In genomic region chr5:136731241-136731885, GRCh38 we compare ENCODE assay signal across 22 cellular contexts.
DNase-seq lines count a peak whose midpoint lies in the region; ATAC-seq, FAIRE-seq and TF ChIP-seq lines count a peak whose summit lies in the region.
"Had no signal": no experiment of that assay in that cellular context is flagged by ENCODE, and none has a peak within 500 bp of the region (broad histone marks: within the 10 kb centered on the region; RNA-seq: fewer than 3 reads in every experiment).

No MANE protein-coding gene starts in this region.

- in situ Hi-C loops in IMR-90 (cut with MboI; ENCODE audit: low sequenced_read_pairs), result no loop called here

- no peaks in the 10 kb centered on the region for H3K79me1 ChIP-seq in IMR-90 (ENCODE audit: low read depth in 1 of 2, low read length in 2 of 2)

- no peak overlapping the region for H3K4me2 ChIP-seq in IMR-90 (ENCODE audit: low read depth, low read length)
- H3K4me2 ChIP-seq in astrocyte (ENCODE audit: low read length), result peak overlapping the region; percentile 70
- no peak overlapping the region for H3K4me2 ChIP-seq in SK-N-SH

- no peak overlapping the region for H3K4ac ChIP-seq in IMR-90 (ENCODE audit: low read depth, low read length)

- no peak overlapping the region for H2AK9ac ChIP-seq in IMR-90 (replicated peaks; ENCODE audit: low read depth, low read length, poor library complexity)

- peaks cover 18% of the 10 kb centered on the region for H3K4me1 Mint-ChIP-seq in astrocyte (ENCODE audit: low read depth, unreplicated experiment)
- H3K4me1 Mint-ChIP-seq in naive thymus-derived CD8-positive, alpha-beta T cell, result no peaks in the 10 kb centered on the region
- H3K4me1 Mint-ChIP-seq: naive B cell had no signal

- H2BK5ac ChIP-seq in IMR-90 (ENCODE audit: low read depth, low read length, poor library complexity, severe bottlenecking), result no peak overlapping the region

- H3F3A ChIP-seq in SK-N-SH (replicated peaks; ENCODE audit: insufficient read depth), result peaks cover 5% of the 10 kb centered on the region

- H3K27me3 ChIP-seq in IMR-90 (ENCODE audit: control insufficient read depth, insufficient read depth, low read length), result no peaks in the 10 kb centered on the region
- no peaks in the 10 kb centered on the region for H3K27me3 ChIP-seq in astrocyte (ENCODE audit: insufficient read depth, low read length)
- no peaks in the 10 kb centered on the region for H3K27me3 ChIP-seq in SK-N-SH (ENCODE audit: insufficient read depth)
- H3K27me3 ChIP-seq: BE2C, dorsolateral prefrontal cortex, spleen had no signal

- H4K8ac ChIP-seq in IMR-90 (ENCODE audit: low read depth in 2 of 2, low read length in 2 of 2), result no peak overlapping the region

- no peak overlapping the region for H2AK5ac ChIP-seq in IMR-90 (ENCODE audit: low read depth, low read length)

- no peaks in the 10 kb centered on the region for H3K9me2 ChIP-seq in SK-N-SH

- intact Hi-C loops in IMR-90 (cut with micrococcal nuclease), result no loop called here

- H3K9me3 ChIP-seq in IMR-90 (ENCODE audit: control insufficient read depth, insufficient read depth, low read length) (peaks cover 4% of the 10 kb centered on the region; the same call in 1 of the 2 replicates), astrocyte (ENCODE audit: insufficient read depth, low read depth, low read length) (no peaks in the 10 kb centered on the region), SK-N-SH (no peaks in the 10 kb centered on the region)
- H3K9me3 ChIP-seq: BE2C, HAP-1, spleen had no signal

- H3K56ac ChIP-seq in IMR-90 (ENCODE audit: extremely low read depth, insufficient read depth, low read length), result no peak overlapping the region

- BruUV-seq in IMR-90 (replicated peaks; lab: Mats Ljungman, UMichigan), result no TSS peak

- no peak overlapping the region for H3K23ac ChIP-seq in IMR-90 (ENCODE audit: low read depth, low read length)

- no CpG with 5 or more reads among the region's 3 CpGs for WGBS in IMR-90 (ENCODE audit: extremely low coverage in 2 of 2, insufficient read length in 1 of 2), 2 experiments
- 51% methylated on average over 3 of the region's 3 CpGs for WGBS in SK-N-SH (ENCODE audit: low lambda C conversion rate)

- dilution Hi-C loops in IMR-90 (cut with HindIII; ENCODE audit: low sequenced_read_pairs, unreplicated experiment), result no loop called here

- no peak overlapping the region for H3K27ac ChIP-seq in IMR-90 (ENCODE audit: insufficient read depth, low read length)
- H3K27ac ChIP-seq in astrocyte (ENCODE audit: low read depth, low read length), result peak overlapping the region; percentile 75
- H3K27ac ChIP-seq in SK-N-SH (ENCODE audit: low read depth in 2 of 2, low read length in 1 of 2), result 0 out of 4 replicates have a peak overlapping the region, but pooled peaks of 1 of the 2 experiments have one; percentile 2
- H3K27ac ChIP-seq: dorsolateral prefrontal cortex, spleen had no signal

- H3K4me3 ChIP-seq in IMR-90 (ENCODE audit: insufficient read depth, low read depth, low read length), result no peak overlapping the region
- H3K4me3 ChIP-seq in astrocyte (ENCODE audit: insufficient read depth, low read depth, low read length), result no peak overlapping the region
- no peak overlapping the region for H3K4me3 ChIP-seq in SK-N-SH (ENCODE audit: low read depth in 2 of 2, low read length in 1 of 2)
- H3K4me3 ChIP-seq: dorsolateral prefrontal cortex, HAP-1, spleen had no signal

- H3K9me1 ChIP-seq in IMR-90 (ENCODE audit: insufficient read depth, low read length), result no peaks in the 10 kb centered on the region

- no peak overlapping the region for H2BK120ac ChIP-seq in IMR-90 (ENCODE audit: low read depth, low read length)

- 0 out of 2 replicates have a peak, but pooled peaks have one; percentile 28 for ATAC-seq in IMR-90 (ENCODE audit: low read depth)
- ATAC-seq in naive thymus-derived CD8-positive, alpha-beta T cell, result no peak

- H3K14ac ChIP-seq in IMR-90 (replicated peaks; ENCODE audit: low read depth, low read length), result no peak overlapping the region

- no peaks in the 10 kb centered on the region for H3K9me3 Mint-ChIP-seq in astrocyte (ENCODE audit: unreplicated experiment)
- H3K9me3 Mint-ChIP-seq in naive thymus-derived CD8-positive, alpha-beta T cell, result peaks cover 0 to 11% (median 3%) of the 10 kb centered on the region in 9 donors
- H3K9me3 Mint-ChIP-seq: stimulated activated naive CD8-positive, alpha-beta T cell treated with anti-CD3 and anti-CD28 coated beads, Interleukin-15, Interleukin-2, amounts not matched to agents 100 ng/mL and 50 ng/mL, for 24 hours had no signal

- no peaks in the 10 kb centered on the region for H3K79me2 ChIP-seq in astrocyte (ENCODE audit: insufficient read depth, low read length)
- no peaks in the 10 kb centered on the region for H3K79me2 ChIP-seq in SK-N-SH (ENCODE audit: insufficient read depth)

- peak overlapping the region; percentile 35 for H3K27ac Mint-ChIP-seq in astrocyte (ENCODE audit: unreplicated experiment)
- H3K27ac Mint-ChIP-seq in naive thymus-derived CD8-positive, alpha-beta T cell, result no peak overlapping the region
- H3K27ac Mint-ChIP-seq: naive B cell; stimulated activated naive CD8-positive, alpha-beta T cell treated with anti-CD3 and anti-CD28 coated beads, Interleukin-15, Interleukin-2, amounts not matched to agents 100 ng/mL and 50 ng/mL, for 24 hours; type B pancreatic cell had no signal

- peaks cover 2% of the 10 kb centered on the region for H3K27me3 Mint-ChIP-seq in astrocyte (ENCODE audit: low read depth, unreplicated experiment)
- no peaks in the 10 kb centered on the region for H3K27me3 Mint-ChIP-seq in naive thymus-derived CD8-positive, alpha-beta T cell
- H3K27me3 Mint-ChIP-seq: naive B cell; stimulated activated naive CD8-positive, alpha-beta T cell treated with anti-CD3 and anti-CD28 coated beads, Interleukin-15, Interleukin-2, amounts not matched to agents 100 ng/mL and 50 ng/mL, for 24 hours; type B pancreatic cell had no signal

- H3K9ac ChIP-seq in IMR-90 (ENCODE audit: low read depth, low read length) (no peak overlapping the region), astrocyte (ENCODE audit: low read length) (no peak overlapping the region), SK-N-SH (no peak overlapping the region)

- H3K36me3 Mint-ChIP-seq in astrocyte (ENCODE audit: low read depth, unreplicated experiment), result no peaks in the 10 kb centered on the region
- no peaks in the 10 kb centered on the region for H3K36me3 Mint-ChIP-seq in naive thymus-derived CD8-positive, alpha-beta T cell
- H3K36me3 Mint-ChIP-seq: naive B cell, type B pancreatic cell had no signal

- H4K5ac ChIP-seq in IMR-90 (ENCODE audit: low read depth, low read length), result no peak overlapping the region

- no peak overlapping the region for H3K18ac ChIP-seq in IMR-90 (ENCODE audit: low read depth, low read length)

- TF ChIP-seq CTCF in IMR-90 (conservative IDR thresholded peaks at IDR 0.05; ENCODE audit: low read depth, low read length), result no peak
- no peak for TF ChIP-seq CTCF in astrocyte (IDR thresholded peaks at IDR 0.05; ENCODE audit: insufficient read depth, low read depth, low read length)
- no peak for TF ChIP-seq CTCF in SK-N-SH (IDR thresholded peaks at IDR 0.05)

- TF ChIP-seq RAD21 in IMR-90 (IDR thresholded peaks at IDR 0.05; ENCODE audit: low read length) (no peak), SK-N-SH (IDR thresholded peaks at IDR 0.05; ENCODE audit: low read length) (no peak)

- POLR2A ChIA-PET in IMR-90 (lab: Charles Lee; ENCODE audit: unreplicated experiment), result no interaction called here
- POLR2A ChIA-PET in naive thymus-derived CD8-positive, alpha-beta T cell (lab: Charles Lee), result no interaction called here
- POLR2A ChIA-PET in SK-N-SH (lab: Yijun Ruan, JAX), result no interaction called here

- no peak for TF ChIP-seq POLR2A in IMR-90 (IDR thresholded peaks at IDR 0.05; ENCODE audit: low read depth, low read length)

- H3K4me1 ChIP-seq in IMR-90 (ENCODE audit: control insufficient read depth, insufficient read depth, low read length) (no peaks in the 10 kb centered on the region), astrocyte (ENCODE audit: insufficient read depth, low read length) (peaks cover 20% of the 10 kb centered on the region), SK-N-SH (ENCODE audit: control insufficient read depth in 1 of 2, insufficient read depth in 2 of 2, low read depth in 1 of 2, low read length in 1 of 2) (peaks cover 0 to 10% of the 10 kb centered on the region in 2 experiments; a peak in 2 of 4 replicates)
- H3K4me1 ChIP-seq: BE2C, HAP-1, spleen had no signal

- DNase-seq in IMR-90 (peak; percentile 4), astrocyte (ENCODE audit: low read depth) (peak; percentile 68), medulla oblongata (ENCODE audit: extremely low spot score) (peak; percentile 29), superior temporal gyrus (ENCODE audit: extremely low spot score) (peak; percentile 18), GF-D8 (lab: John Stamatoyannopoulos, UW) (no peak), SK-N-SH (no peak)
- DNase-seq in naive thymus-derived CD8-positive, alpha-beta T cell, result no peak
- DNase-seq: activated CD4-positive, alpha-beta T cell treated with anti-CD3 and anti-CD28 coated beads, Interleukin-2, amount 50 U/mL, for 1 hour; activated effector memory CD4-positive, alpha-beta T cell treated with Interleukin-2 at 50 U/mL for 16 hours; BE2C; COR-L47; dorsolateral prefrontal cortex; Karpas-422; naive B cell; NCI-H1092 treated with DMSO at 0.1 percent for 48 hours; NCI-H524; spleen; stimulated activated CD4-positive, alpha-beta T cell treated with anti-CD3 and anti-CD28 coated beads, Interleukin-4, amount 100 ng/mL, for 24 hours had no signal

- no peak overlapping the region for H2BK15ac ChIP-seq in IMR-90 (ENCODE audit: low read depth, low read length)

- H4K91ac ChIP-seq in IMR-90 (ENCODE audit: insufficient read depth, low read depth, low read length), result no peak overlapping the region

- H4K20me1 ChIP-seq in IMR-90 (ENCODE audit: insufficient read depth, low read length) (no peaks in the 10 kb centered on the region), astrocyte (ENCODE audit: insufficient read depth, low read length) (no peaks in the 10 kb centered on the region), SK-N-SH (ENCODE audit: insufficient read depth) (no peaks in the 10 kb centered on the region)

- no peak for FAIRE-seq in astrocyte (lab: Jason Lieb, UNC)
- FAIRE-seq: keratinocyte had no signal

- H3K36me3 ChIP-seq in IMR-90 (ENCODE audit: control insufficient read depth, insufficient read depth, low read length) (no peaks in the 10 kb centered on the region), astrocyte (ENCODE audit: insufficient read depth, low read length) (no peaks in the 10 kb centered on the region), SK-N-SH (replicated peaks in 1 of 2; ENCODE audit: control insufficient read depth in 1 of 2, insufficient read depth in 2 of 2, low read length in 1 of 2) (no peaks in the 10 kb centered on the region)
- H3K36me3 ChIP-seq: BE2C, HAP-1, spleen had no signal

- CTCF ChIA-PET in IMR-90 (lab: Yijun Ruan, JAX), result no interaction called here
- CTCF ChIA-PET in SK-N-SH (lab: Yijun Ruan, JAX), result interaction anchor here (1.1 to 1.5 kb wide), 2 partner anchors 38 to 367 kb away, joined by 4 read pairs; no protein-coding TSS in a partner anchor

- H3K4me3 Mint-ChIP-seq in astrocyte (ENCODE audit: unreplicated experiment), result no peak overlapping the region
- no peak overlapping the region for H3K4me3 Mint-ChIP-seq in naive thymus-derived CD8-positive, alpha-beta T cell
- H3K4me3 Mint-ChIP-seq: naive B cell; stimulated activated naive CD8-positive, alpha-beta T cell treated with anti-CD3 and anti-CD28 coated beads, Interleukin-15, Interleukin-2, amounts not matched to agents 100 ng/mL and 50 ng/mL, for 24 hours; type B pancreatic cell had no signal

- no peak for TF ChIP-seq EP300 in SK-N-SH (IDR thresholded peaks at IDR 0.05; ENCODE audit: borderline replicate concordance in 1 of 2, low read depth in 1 of 2, low read length in 1 of 2)

- H2BK20ac ChIP-seq in IMR-90 (ENCODE audit: low read depth, low read length), result no peak overlapping the region

- no peak overlapping the region for H2AFZ ChIP-seq in IMR-90 (replicated peaks; ENCODE audit: low read length, poor library complexity)
- no peak overlapping the region for H2AFZ ChIP-seq in astrocyte (ENCODE audit: low read depth, low read length)
- H2AFZ ChIP-seq in SK-N-SH (ENCODE audit: low read depth), result no peak overlapping the region

Comparison
In these comparisons a context has a peak if more than half of its experiments do, and no peak if none do; other contexts are left out.
1. DNase-seq: peak in IMR-90 (single experiment), astrocyte (single experiment), medulla oblongata (single experiment) and superior temporal gyrus (single experiment); none in GF-D8 (single experiment), naive thymus-derived CD8-positive, alpha-beta T cell (0 of 10) and SK-N-SH (single experiment).